ENCODE assay signal across 1 cellular context in the genomic region with DNA sequence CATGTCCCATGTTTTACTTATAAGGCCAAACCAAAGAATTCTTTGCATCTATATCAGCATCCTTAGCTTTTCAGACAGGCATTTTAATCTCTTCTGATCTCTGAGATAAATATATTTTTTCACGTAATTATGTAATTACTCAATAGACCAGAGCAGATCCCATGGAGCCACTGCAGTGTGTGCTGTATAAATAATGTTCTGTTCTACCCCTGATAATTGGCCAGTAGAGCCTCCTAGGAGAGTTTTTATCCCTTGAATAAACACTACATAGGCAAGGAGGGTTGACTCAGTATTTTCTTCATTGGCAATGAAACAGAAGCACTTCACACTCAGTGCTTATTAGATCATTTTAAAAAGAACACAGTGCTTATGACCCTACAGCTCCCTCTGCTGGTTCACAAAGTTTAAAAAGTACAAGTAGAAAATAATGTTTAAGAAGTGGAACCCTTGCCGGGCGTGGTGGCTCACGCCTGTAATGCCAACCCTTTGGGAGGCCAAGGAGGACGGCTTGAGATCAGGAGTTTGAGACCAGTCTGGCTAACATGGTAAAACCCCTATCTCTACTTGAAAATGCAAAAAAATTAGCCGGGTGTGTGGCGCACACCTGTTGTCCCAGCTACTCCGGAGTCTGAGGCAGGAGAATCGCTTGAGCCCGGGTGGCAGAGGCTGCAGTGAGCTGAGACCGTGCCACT.
TF ChIP-seq lines count a peak whose summit lies in the region.

No MANE protein-coding gene starts in this region.

TF ChIP-seq in H1, 55 proteins besides CTCF, POLR2A, EP300 and RAD21 (continued from another document):
- TF ChIP-seq TAF1 (IDR thresholded peaks at IDR 0.05; ENCODE audit: low read depth, low read length) (no peak), BACH1 (IDR thresholded peaks at IDR 0.05; ENCODE audit: low read length) (no peak), JUND (IDR thresholded peaks at IDR 0.05; ENCODE audit: low read length) (no peak), HDAC6 (IDR thresholded peaks at IDR 0.05; ENCODE audit: low read depth, low read length) (no peak), EZH2 (IDR thresholded peaks at IDR 0.05; ENCODE audit: low read depth, low read length, severe bottlenecking) (no peak), ZNF274 (IDR thresholded peaks at IDR 0.05; ENCODE audit: borderline replicate concordance, extremely low read depth, low read length) (no peak), POU5F1 (IDR thresholded peaks at IDR 0.05; ENCODE audit: low read depth, low read length) (no peak), SP1 (IDR thresholded peaks at IDR 0.05; ENCODE audit: low read depth, low read length) (no peak), CTBP2 (IDR thresholded peaks at IDR 0.05; ENCODE audit: borderline replicate concordance, insufficient read depth, insufficient read length, low read length) (no peak), SIN3A (conservative IDR thresholded peaks at IDR 0.05 in 1 of 2, IDR thresholded peaks at IDR 0.05 in 1 of 2; ENCODE audit: low read depth in 1 of 2, low read length in 2 of 2) (no peak), RBBP5 (IDR thresholded peaks at IDR 0.05; ENCODE audit: borderline replicate concordance, low read depth, low read length) (no peak)
